Comparison of ENCODE assay signal across 1 cellular context in the genomic region with DNA sequence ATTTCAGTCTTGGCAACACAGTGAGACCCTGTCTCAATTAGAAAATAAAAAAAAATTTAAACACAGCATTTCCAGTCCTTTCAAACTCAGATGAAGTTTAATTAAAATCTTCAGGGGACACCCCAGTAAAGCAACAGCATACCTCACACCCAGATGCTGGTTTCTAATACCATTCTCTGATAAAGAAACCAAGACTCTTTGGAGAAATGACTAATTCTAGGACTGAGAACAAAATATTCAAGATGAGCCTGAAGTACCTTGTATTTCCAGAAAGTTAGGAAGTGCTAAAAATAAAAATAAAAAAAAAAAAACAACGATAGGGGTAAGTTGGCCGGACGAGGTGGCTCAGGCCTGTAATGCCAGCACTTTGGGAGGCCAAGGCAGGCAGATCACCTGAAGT.
TF ChIP-seq lines count a peak whose summit lies in the region.

No MANE protein-coding gene starts in this region.

TF ChIP-seq in IMR-90, 13 proteins besides CTCF, POLR2A, EP300 and RAD21:
- TF ChIP-seq MXI1 (IDR thresholded peaks at IDR 0.05; ENCODE audit: borderline replicate concordance, low read depth, low read length) (no peak), CEBPB (IDR thresholded peaks at IDR 0.05; ENCODE audit: low read depth, low read length) (no peak), BHLHE40 (IDR thresholded peaks at IDR 0.05; ENCODE audit: low read depth, low read length) (no peak), MAFK (IDR thresholded peaks at IDR 0.05; ENCODE audit: low read depth, low read length) (no peak), NFE2L2 (IDR thresholded peaks at IDR 0.05; ENCODE audit: low read depth, low read length) (no peak), CHD1 (IDR thresholded peaks at IDR 0.05; ENCODE audit: low read depth, low read length) (no peak), RCOR1 (IDR thresholded peaks at IDR 0.05; ENCODE audit: insufficient replicate concordance, low read length) (no peak), MAZ (IDR thresholded peaks at IDR 0.05; ENCODE audit: borderline replicate concordance, low read depth, low read length) (no peak), SMC3 (IDR thresholded peaks at IDR 0.05; ENCODE audit: low read depth, low read length) (no peak), FOS (IDR thresholded peaks at IDR 0.05; ENCODE audit: low read depth, low read length) (no peak), RFX5 (IDR thresholded peaks at IDR 0.05; ENCODE audit: low read depth, low read length) (no peak)
- TF ChIP-seq, protein P1, sequence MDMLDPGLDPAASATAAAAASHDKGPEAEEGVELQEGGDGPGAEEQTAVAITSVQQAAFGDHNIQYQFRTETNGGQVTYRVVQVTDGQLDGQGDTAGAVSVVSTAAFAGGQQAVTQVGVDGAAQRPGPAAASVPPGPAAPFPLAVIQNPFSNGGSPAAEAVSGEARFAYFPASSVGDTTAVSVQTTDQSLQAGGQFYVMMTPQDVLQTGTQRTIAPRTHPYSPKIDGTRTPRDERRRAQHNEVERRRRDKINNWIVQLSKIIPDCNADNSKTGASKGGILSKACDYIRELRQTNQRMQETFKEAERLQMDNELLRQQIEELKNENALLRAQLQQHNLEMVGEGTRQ (IDR thresholded peaks at IDR 0.05; ENCODE audit: low read depth, low read length), result no peak
- TF ChIP-seq, protein P2, sequence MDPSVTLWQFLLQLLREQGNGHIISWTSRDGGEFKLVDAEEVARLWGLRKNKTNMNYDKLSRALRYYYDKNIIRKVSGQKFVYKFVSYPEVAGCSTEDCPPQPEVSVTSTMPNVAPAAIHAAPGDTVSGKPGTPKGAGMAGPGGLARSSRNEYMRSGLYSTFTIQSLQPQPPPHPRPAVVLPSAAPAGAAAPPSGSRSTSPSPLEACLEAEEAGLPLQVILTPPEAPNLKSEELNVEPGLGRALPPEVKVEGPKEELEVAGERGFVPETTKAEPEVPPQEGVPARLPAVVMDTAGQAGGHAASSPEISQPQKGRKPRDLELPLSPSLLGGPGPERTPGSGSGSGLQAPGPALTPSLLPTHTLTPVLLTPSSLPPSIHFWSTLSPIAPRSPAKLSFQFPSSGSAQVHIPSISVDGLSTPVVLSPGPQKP (IDR thresholded peaks at IDR 0.05; ENCODE audit: borderline replicate concordance, low read depth, low read length), result no peak
